Comparison of ENCODE assay signal across 8 cellular contexts in genomic region chr20:62603021-62603906, GRCh38. TPM values are rescaled to one million over a fixed set of nuclear protein-coding genes. Genes with fewer than 3 reads are reported as not detected.
DNase-seq lines count a peak whose midpoint lies in the region; ATAC-seq and TF ChIP-seq lines count a peak whose summit lies in the region.
"Had no signal": no experiment of that assay in that cellular context is flagged by ENCODE, and none has a peak within 500 bp of the region (broad histone marks: within the 10 kb centered on the region; RNA-seq: fewer than 3 reads in every experiment).

No MANE protein-coding gene starts in this region.

- H3K4me3 Mint-ChIP-seq in activated T-helper 1 cell treated with anti-CD3 and anti-CD28 coated beads, Interleukin-12 subunit alpha, Interleukin-12 subunit beta, Interleukin-2, Interleukin-4 antibody, amounts not matched to agents 30 ng/mL and 10 ng/mL and 1 ng/mL, durations not matched to agents 14 hours and 24 hours and 36 hours = peak overlapping the region; percentile 78
- H3K4me3 Mint-ChIP-seq: nephron had no signal

- no peaks in the 10 kb centered on the region for H3K36me3 Mint-ChIP-seq in activated T-helper 1 cell treated with anti-CD3 and anti-CD28 coated beads, Interleukin-12 subunit alpha, Interleukin-12 subunit beta, Interleukin-2, Interleukin-4 antibody, amounts not matched to agents 30 ng/mL and 10 ng/mL and 1 ng/mL, durations not matched to agents 14 hours and 24 hours and 36 hours (ENCODE audit: low read depth)

- peak; percentile 88 for DNase-seq in NOMO-1 treated with dmso at 0.1 percent for 144 hours (lab: John Stamatoyannopoulos, UW; ENCODE audit: unreplicated experiment)
- DNase-seq in activated T-helper 1 cell treated with anti-CD3 and anti-CD28 coated beads, Interleukin-12 subunit alpha, Interleukin-12 subunit beta, Interleukin-2, Interleukin-4 antibody, amounts not matched to agents 30 ng/mL and 10 ng/mL and 1 ng/mL, durations not matched to agents 14 hours and 24 hours and 36 hours (ENCODE audit: low spot score) = peak; percentile 25
- DNase-seq in Right ventricle myocardium superior = peak; percentile 80
- no peak for DNase-seq in COLO668 (lab: John Stamatoyannopoulos, UW; ENCODE audit: unreplicated experiment)

- CTCF ChIA-PET in HEK293 (lab: Yijun Ruan, JAX) = interaction anchor here (0.6 kb wide), 1 partner anchor 13 kb away, joined by 3 read pairs; no protein-coding TSS in a partner anchor

- peak overlapping the region; percentile 79 for H3K27ac Mint-ChIP-seq in activated T-helper 1 cell treated with anti-CD3 and anti-CD28 coated beads, Interleukin-12 subunit alpha, Interleukin-12 subunit beta, Interleukin-2, Interleukin-4 antibody, amounts not matched to agents 30 ng/mL and 10 ng/mL and 1 ng/mL, durations not matched to agents 14 hours and 24 hours and 36 hours
- H3K27ac Mint-ChIP-seq: nephron had no signal

- POLR2A ChIA-PET in HEK293 (lab: Yijun Ruan, JAX) = interaction anchor here (0.7 kb wide), 1 partner anchor 91 kb away, joined by 6 read pairs; no protein-coding TSS in a partner anchor

- H3K4me1 Mint-ChIP-seq in activated T-helper 1 cell treated with anti-CD3 and anti-CD28 coated beads, Interleukin-12 subunit alpha, Interleukin-12 subunit beta, Interleukin-2, Interleukin-4 antibody, amounts not matched to agents 30 ng/mL and 10 ng/mL and 1 ng/mL, durations not matched to agents 14 hours and 24 hours and 36 hours (ENCODE audit: low read depth) = peaks cover 48% of the 10 kb centered on the region

- no peaks in the 10 kb centered on the region for H3K9me3 ChIP-seq in HEK293 (ENCODE audit: control insufficient read depth, insufficient read depth, low read depth, low read length)

- no peaks in the 10 kb centered on the region for H3K36me3 ChIP-seq in HEK293 (ENCODE audit: control insufficient read depth in 2 of 2, insufficient read depth in 1 of 2, low read length in 2 of 2)

- no peak overlapping the region for H3K27ac ChIP-seq in HEK293 (ENCODE audit: extremely low read depth, low read depth, low read length)
- H3K27ac ChIP-seq in skin epidermis = peak overlapping the region in 19 of 21 experiments; percentile 1 to 83 (median 64)

- peak; percentile 54 for ATAC-seq in Right ventricle myocardium superior (ENCODE audit: poor library complexity)
- ATAC-seq in GM18909 (IDR thresholded peaks at IDR 0.05; ENCODE audit: poor library complexity, unreplicated experiment) = no peak

- peaks cover 21% of the 10 kb centered on the region for H3K27me3 Mint-ChIP-seq in activated T-helper 1 cell treated with anti-CD3 and anti-CD28 coated beads, Interleukin-12 subunit alpha, Interleukin-12 subunit beta, Interleukin-2, Interleukin-4 antibody, amounts not matched to agents 30 ng/mL and 10 ng/mL and 1 ng/mL, durations not matched to agents 14 hours and 24 hours and 36 hours (ENCODE audit: insufficient read depth)

- H3K4me1 ChIP-seq in HEK293 (ENCODE audit: control insufficient read depth, insufficient read depth, low read length) = no peaks in the 10 kb centered on the region

- H3K4me3 ChIP-seq in HEK293 (ENCODE audit: low read depth, low read length) = no peak overlapping the region
- peak overlapping the region in 4 of 7 experiments; percentile 4 to 8 (median 6) for H3K4me3 ChIP-seq in skin epidermis

- intact Hi-C loops in activated T-helper 1 cell treated with anti-CD3 and anti-CD28 coated beads, Interleukin-12 subunit alpha, Interleukin-12 subunit beta, Interleukin-2, Interleukin-4 antibody, amounts not matched to agents 30 ng/mL and 10 ng/mL and 1 ng/mL, durations not matched to agents 14 hours and 24 hours and 36 hours (cut with micrococcal nuclease) = loop anchor here (1.0 to 5.0 kb wide), 5 partner anchors 14 to 137 kb away; no protein-coding TSS in a partner anchor
- intact Hi-C loops in Right ventricle myocardium superior (cut with DNase I) = no loop called here

- TF ChIP-seq CTCF in HEK293 (tag by site-specific recombination; IDR thresholded peaks at IDR 0.05) = no peak

- H3K9me3 Mint-ChIP-seq in activated T-helper 1 cell treated with anti-CD3 and anti-CD28 coated beads, Interleukin-12 subunit alpha, Interleukin-12 subunit beta, Interleukin-2, Interleukin-4 antibody, amounts not matched to agents 30 ng/mL and 10 ng/mL and 1 ng/mL, durations not matched to agents 14 hours and 24 hours and 36 hours = no peaks in the 10 kb centered on the region
- H3K9me3 Mint-ChIP-seq: nephron had no signal

TF ChIP-seq in HEK293, 187 proteins besides CTCF, POLR2A, EP300 and RAD21 (continues in another document):
- TF ChIP-seq ZNF677 (tag by site-specific recombination; IDR thresholded peaks at IDR 0.05) = no peak
- peak; percentile 50 for TF ChIP-seq GLIS1 (tag by site-specific recombination; IDR thresholded peaks at IDR 0.05)
- no peak for TF ChIP-seq KLF8 (tag by site-specific recombination; IDR thresholded peaks at IDR 0.05)
- TF ChIP-seq ZBTB10 (tag by site-specific recombination; IDR thresholded peaks at IDR 0.05) = no peak
- TF ChIP-seq EGR2 (tag by site-specific recombination; IDR thresholded peaks at IDR 0.05; ENCODE audit: low read depth) = no peak
- no peak for TF ChIP-seq PBX3 (CRISPR knock-in tag; IDR thresholded peaks at IDR 0.05)
- TF ChIP-seq ZNF513 (tag by site-specific recombination; IDR thresholded peaks at IDR 0.05) = no peak
- TF ChIP-seq ZNF398 (tag by site-specific recombination; IDR thresholded peaks at IDR 0.05) = 0 out of 2 replicates have a peak, but pooled peaks have one; percentile 6
- no peak for TF ChIP-seq GFI1B (tag by site-specific recombination; IDR thresholded peaks at IDR 0.05)
- no peak for TF ChIP-seq ZNF223 (tag by site-specific recombination; IDR thresholded peaks at IDR 0.05)

RNA-seq across cellular contexts. Expression of gene SLCO4A1, which starts 39.0 kb away (rescaled TPM):
- 47.6 and 49.8 TPM in 2 replicates for total RNA-seq in activated T-helper 1 cell treated with anti-CD3 and anti-CD28 coated beads, Interleukin-12 subunit alpha, Interleukin-12 subunit beta, Interleukin-2, Interleukin-4 antibody, amounts not matched to agents 30 ng/mL and 10 ng/mL and 1 ng/mL, durations not matched to agents 14 hours and 24 hours and 36 hours
- total RNA-seq in Right ventricle myocardium superior = 12.1 TPM
